29 cellular contexts compared by ENCODE assay signal in the genomic region with DNA sequence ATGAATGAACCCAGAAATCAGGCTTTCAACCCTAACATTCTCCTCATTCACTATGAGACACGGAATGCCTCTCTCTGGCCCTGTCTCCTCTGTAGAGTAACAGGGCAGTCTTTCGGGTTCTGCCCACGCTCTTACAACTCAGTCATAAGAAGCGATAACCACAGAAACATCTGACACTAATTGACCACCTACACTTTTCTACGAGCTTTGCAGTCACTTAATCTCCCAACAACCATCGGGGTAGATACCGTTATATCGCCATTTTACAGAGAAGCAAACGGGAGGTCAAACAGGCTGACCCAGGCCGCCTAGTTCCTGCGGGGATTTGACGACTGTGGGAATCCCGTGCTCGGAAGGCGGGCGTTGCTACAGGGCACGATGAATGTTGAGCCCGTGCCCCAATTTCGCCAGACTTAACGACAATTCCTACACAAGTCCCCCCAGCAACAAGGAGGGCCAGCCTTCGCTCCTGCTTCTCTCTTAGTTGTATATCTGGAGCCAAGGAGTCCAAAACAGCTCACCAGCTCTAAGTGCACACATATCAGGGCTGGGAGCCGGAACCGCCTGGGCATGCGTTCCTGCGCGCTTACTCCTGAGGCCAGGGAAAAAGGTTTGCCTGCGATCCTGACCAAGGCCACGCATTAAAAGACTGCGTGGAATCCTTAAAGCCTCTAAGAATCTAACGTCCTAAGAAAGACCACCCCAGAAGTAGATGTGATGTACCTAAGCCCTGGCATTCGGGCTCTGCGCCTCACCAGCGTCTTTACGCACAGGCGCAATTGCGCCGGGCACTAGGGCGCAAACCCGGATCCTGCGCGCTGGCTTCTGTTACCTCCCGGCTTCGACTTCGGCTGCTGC. TPM values are rescaled to one million over a fixed set of nuclear protein-coding genes. Genes with fewer than 3 reads are reported as not detected.
DNase-seq lines count a peak whose midpoint lies in the region; ATAC-seq, FAIRE-seq and TF ChIP-seq lines count a peak whose summit lies in the region.
"Had no signal": no experiment of that assay in that cellular context is flagged by ENCODE, and none has a peak within 500 bp of the region (broad histone marks: within the 10 kb centered on the region; RNA-seq: fewer than 3 reads in every experiment).

No MANE protein-coding gene starts in this region.

- peak; percentile 11 for DNase-seq in DMS79 treated with DMSO at 0.1 percent for 48 hours (lab: John Stamatoyannopoulos, UW)
- DNase-seq in DMS79 (lab: John Stamatoyannopoulos, UW) = no peak
- no peak for DNase-seq in A549 (ENCODE audit: low read depth in 1 of 2, low spot score in 1 of 2)
- peak; percentile 38 for DNase-seq in WTC11 (ENCODE audit: low spot score)
- peak; percentile 4 for DNase-seq in mesenchymal stem cell
- no peak for DNase-seq in thyroid gland
- no peak for DNase-seq in NCI-H345 treated with DMSO at 0.1 percent for 48 hours (lab: John Stamatoyannopoulos, UW; ENCODE audit: unreplicated experiment)
- no peak for DNase-seq in NCI-H1092 treated with DMSO at 0.1 percent for 48 hours (lab: John Stamatoyannopoulos, UW)
- DNase-seq: activated CD4-positive, alpha-beta memory T cell treated with anti-CD3 and anti-CD28 coated beads for 36 hours; activated T-cell treated with anti-CD3 and anti-CD28 coated beads, Interleukin-2, amount 50 U/mL, for 24 hours; amygdala; CD8-positive, alpha-beta memory T cell; DND-41; midbrain; NCI-H1048; NCI-H2081 had no signal

- H3K4me3 Mint-ChIP-seq in WTC11 = peak overlapping the region; percentile 2
- H3K4me3 Mint-ChIP-seq: activated CD4-positive, alpha-beta memory T cell treated with anti-CD3 and anti-CD28 coated beads for 36 hours; activated T-cell treated with anti-CD3 and anti-CD28 coated beads, Interleukin-2, amount 50 U/mL, for 24 hours; CD8-positive, alpha-beta memory T cell; dendritic cell treated with granulocyte-macrophage colony-stimulating factor and Interleukin-4, amounts not matched to agents 40 ng/mL and 50 ng/mL, for 4 days; natural killer cell treated with Interleukin-12 subunit alpha and Interleukin-12 subunit beta and Interleukin-15 and Interleukin-18, amount 100 ng/mL, for 72 hours had no signal

- H2BK120ac ChIP-seq in mesenchymal stem cell (ENCODE audit: low read depth, low read length) = no peak overlapping the region

- H2BK5ac ChIP-seq in mesenchymal stem cell (ENCODE audit: low read depth, low read length, poor library complexity, severe bottlenecking) = no peak overlapping the region

- no peak for TF ChIP-seq EP300 in A549 (IDR thresholded peaks at IDR 0.05)

- H3K9ac ChIP-seq in mesenchymal stem cell (ENCODE audit: low read length) = no peak overlapping the region
- H3K9ac ChIP-seq: parathyroid adenoma had no signal

- no peaks in the 10 kb centered on the region for H3K36me3 Mint-ChIP-seq in WTC11
- H3K36me3 Mint-ChIP-seq: activated CD4-positive, alpha-beta memory T cell treated with anti-CD3 and anti-CD28 coated beads for 36 hours; CD8-positive, alpha-beta memory T cell; natural killer cell treated with Interleukin-12 subunit alpha and Interleukin-12 subunit beta and Interleukin-15 and Interleukin-18, amount 100 ng/mL, for 72 hours had no signal

- CTCF ChIA-PET in A549 (lab: Yijun Ruan, JAX) = interaction anchor here (0.6 to 1.5 kb wide), 2 partner anchors 32 to 245 kb away, joined by 4 read pairs; no protein-coding TSS in a partner anchor
- CTCF ChIA-PET in WTC11 (lab: Charles Lee) = interaction anchor here (1.2 kb wide), 2 partner anchors 64 to 430 kb away, joined by 3 read pairs; no protein-coding TSS in a partner anchor

- H3K23ac ChIP-seq in mesenchymal stem cell (ENCODE audit: low read length in 2 of 2) = no peak overlapping the region

- peaks cover 92 to 99% of the 10 kb centered on the region in 2 experiments for H3K27me3 ChIP-seq in mesenchymal stem cell (ENCODE audit: control insufficient read depth in 1 of 2, insufficient read depth in 1 of 2, low read length in 2 of 2)
- peaks cover 67% of the 10 kb centered on the region for H3K27me3 ChIP-seq in thyroid gland

- H3K4me1 ChIP-seq in A549 (no peaks in the 10 kb centered on the region), mesenchymal stem cell (ENCODE audit: control insufficient read depth, insufficient read depth, low read depth, low read length) (peaks cover 8% of the 10 kb centered on the region), thyroid gland (peaks cover 5 to 16% of the 10 kb centered on the region in 2 donors)
- H3K4me1 ChIP-seq: left lung, parathyroid adenoma had no signal

- H3K4ac ChIP-seq in mesenchymal stem cell (ENCODE audit: low read depth in 1 of 2, low read length in 2 of 2) = no peak overlapping the region

- TF ChIP-seq RAD21 in A549 (conservative IDR thresholded peaks at IDR 0.05 in 1 of 2, IDR thresholded peaks at IDR 0.05 in 1 of 2) = no peak

- ATAC-seq in A549 (no peak), WTC11 (no peak)
- ATAC-seq: left lung; natural killer cell treated with Interleukin-12 subunit alpha and Interleukin-12 subunit beta and Interleukin-15 and Interleukin-18, amount 100 ng/mL, for 72 hours; SK-N-SH treated with all-trans-retinoic acid at 6 μM for 48 hours had no signal

- TF ChIP-seq CTCF in A549 (IDR thresholded peaks at IDR 0.05) (no peak), WTC11 (IDR thresholded peaks at IDR 0.05) (no peak), thyroid gland (IDR thresholded peaks at IDR 0.05) (no peak)

- no peak overlapping the region for H2AK5ac ChIP-seq in mesenchymal stem cell (ENCODE audit: low read length, severe bottlenecking)

- no peaks in the 10 kb centered on the region for H3K79me1 ChIP-seq in mesenchymal stem cell (replicated peaks; ENCODE audit: low read length, poor library complexity, severe bottlenecking)

- no peaks in the 10 kb centered on the region for H3K9me3 Mint-ChIP-seq in WTC11
- H3K9me3 Mint-ChIP-seq: activated CD4-positive, alpha-beta memory T cell treated with anti-CD3 and anti-CD28 coated beads for 36 hours; activated T-cell treated with anti-CD3 and anti-CD28 coated beads, Interleukin-2, amount 50 U/mL, for 24 hours; dendritic cell treated with granulocyte-macrophage colony-stimulating factor and Interleukin-4, amounts not matched to agents 40 ng/mL and 50 ng/mL, for 4 days; natural killer cell treated with Interleukin-12 subunit alpha and Interleukin-12 subunit beta and Interleukin-15 and Interleukin-18, amount 100 ng/mL, for 72 hours had no signal

- H3K27ac ChIP-seq in A549 (no peak overlapping the region), mesenchymal stem cell (ENCODE audit: low read length, poor library complexity, severe bottlenecking) (no peak overlapping the region), thyroid gland (no peak overlapping the region)
- H3K27ac ChIP-seq: 22Rv1, left lung, parathyroid adenoma, suprapubic skin had no signal

- H2BK12ac ChIP-seq in mesenchymal stem cell (ENCODE audit: low read length in 2 of 2) = no peak overlapping the region

- H3K4me3 ChIP-seq in A549 = no peak overlapping the region
- no peak overlapping the region for H3K4me3 ChIP-seq in mesenchymal stem cell (ENCODE audit: insufficient read depth in 1 of 2, low read depth in 1 of 2, low read length in 2 of 2)
- H3K4me3 ChIP-seq in thyroid gland (replicated peaks in 1 of 3) = no peak overlapping the region
- H3K4me3 ChIP-seq: left lung, suprapubic skin had no signal

- H3K4me2 ChIP-seq in A549 (no peak overlapping the region), mesenchymal stem cell (ENCODE audit: low read length, poor library complexity, severe bottlenecking) (no peak overlapping the region)

- H2BK15ac ChIP-seq in mesenchymal stem cell (ENCODE audit: low read depth, poor library complexity, severe bottlenecking) = no peak overlapping the region

- no peak overlapping the region for H4K91ac ChIP-seq in mesenchymal stem cell (ENCODE audit: low read length)

- no peak for FAIRE-seq in A549 (lab: Jason Lieb, UNC)
- FAIRE-seq: endothelial cell of umbilical vein, GM12892, RCC 7860 had no signal

- H3K18ac ChIP-seq in mesenchymal stem cell (ENCODE audit: low read depth in 1 of 2, low read length in 2 of 2) = no peak overlapping the region

- POLR2A ChIA-PET in A549 (lab: Yijun Ruan, JAX) (no interaction called here), WTC11 (lab: Charles Lee) (interaction anchor here (0.6 kb wide), 1 partner anchor 326 kb away, joined by 4 read pairs; no protein-coding TSS in a partner anchor)

- WGBS in A549 (ENCODE audit: missing lambda C conversion rate) = 55% methylated on average over 44 of the region's 44 CpGs
- 6% methylated on average over 44 of the region's 44 CpGs for WGBS in mesenchymal stem cell
- WGBS in thyroid gland, 2 donors = 7 to 11% methylated on average over 26 to 37 of the region's 44 CpGs

- no peaks in the 10 kb centered on the region for H3K9me3 ChIP-seq in A549
- H3K9me3 ChIP-seq in mesenchymal stem cell (ENCODE audit: control insufficient read depth, low read length) = no peaks in the 10 kb centered on the region
- H3K9me3 ChIP-seq in thyroid gland = no peaks in the 10 kb centered on the region
- H3K9me3 ChIP-seq: heart left ventricle, left lung, suprapubic skin had no signal

- peaks cover 100% of the 10 kb centered on the region for H3K27me3 Mint-ChIP-seq in WTC11 (ENCODE audit: low read depth)

- H3K36me3 ChIP-seq in mesenchymal stem cell (ENCODE audit: control insufficient read depth in 1 of 2, insufficient read depth in 2 of 2, low read depth in 1 of 2, low read length in 2 of 2) = no peaks in the 10 kb centered on the region
- no peaks in the 10 kb centered on the region for H3K36me3 ChIP-seq in thyroid gland
- H3K36me3 ChIP-seq: heart left ventricle, left lung, suprapubic skin had no signal

- intact Hi-C loops in thyroid gland (cut with DNase I) = no loop called here

- no peak overlapping the region for H3K14ac ChIP-seq in mesenchymal stem cell (ENCODE audit: low read length in 2 of 2)

- no peak overlapping the region for H3K27ac Mint-ChIP-seq in WTC11
- H3K27ac Mint-ChIP-seq: activated CD4-positive, alpha-beta memory T cell treated with anti-CD3 and anti-CD28 coated beads for 36 hours; activated T-cell treated with anti-CD3 and anti-CD28 coated beads, Interleukin-2, amount 50 U/mL, for 24 hours; CD8-positive, alpha-beta memory T cell; dendritic cell treated with granulocyte-macrophage colony-stimulating factor and Interleukin-4, amounts not matched to agents 40 ng/mL and 50 ng/mL, for 4 days; natural killer cell treated with Interleukin-12 subunit alpha and Interleukin-12 subunit beta and Interleukin-15 and Interleukin-18, amount 100 ng/mL, for 72 hours had no signal

- TF ChIP-seq POLR2A in A549 (IDR thresholded peaks at IDR 0.05; ENCODE audit: low read length) = no peak
- no peak for TF ChIP-seq POLR2A in thyroid gland (IDR thresholded peaks at IDR 0.05)

- peaks cover 55% of the 10 kb centered on the region for H3K4me1 Mint-ChIP-seq in WTC11
- H3K4me1 Mint-ChIP-seq: CD8-positive, alpha-beta memory T cell had no signal

- H4K8ac ChIP-seq in mesenchymal stem cell (ENCODE audit: low read length) = no peak overlapping the region

- H2AFZ ChIP-seq in mesenchymal stem cell (ENCODE audit: low read depth, low read length) = no peak overlapping the region
- H2AFZ ChIP-seq: parathyroid adenoma had no signal

RNA-seq across cellular contexts. Expression of a gene that starts 38.7 kb away (rescaled TPM):
- polyA plus RNA-seq in A549 (2011; rRNA removed) (not detected in 2 replicates), A549 (2017; fragmentation: RNase III; extraction: RNeasy Plus Mini Kit Qiagen cat#74134 plus additional on column Dnase treatment) (not detected in 3 replicates)
- not detected in 2 replicates for polyA plus RNA-seq in A549 (2012; cell fraction: cytosol; rRNA removed)
- not detected in 2 replicates for polyA plus RNA-seq in A549 (2012; cell fraction: nucleus; rRNA removed)
- polyA minus RNA-seq in A549 (2011; rRNA and poly(A)+ RNA removed) = not detected in 2 replicates
- total RNA-seq in WTC11 (2021) (0.21 to 0.33 TPM (median 0.21 TPM) in 3 replicates), thyroid gland (1 to 10 TPM in 2 of 4 donors, under 1 TPM in 2; 0.27 to 2.3 (median 1.0) TPM)
- polyA plus RNA-seq in mesenchymal stem cell (2013, experiment 1 of 2) = not detected
- polyA plus RNA-seq in mesenchymal stem cell (2013, experiment 2 of 2) = not detected
- total RNA-seq: activated CD4-positive, alpha-beta memory T cell treated with anti-CD3 and anti-CD28 coated beads for 36 hours; CD8-positive, alpha-beta memory T cell; endothelial cell of umbilical vein; natural killer cell treated with Interleukin-12 subunit alpha and Interleukin-12 subunit beta and Interleukin-15 and Interleukin-18, amount 100 ng/mL, for 72 hours; NCI-H460; T-helper 2 cell treated with Interferon-gamma antibody and Interleukin-4, amounts not matched to agents 100 ng/mL and 5 ng/mL, for 36 hours had no signal
- polyA plus RNA-seq: CD8-positive, alpha-beta memory T cell; endothelial cell of umbilical vein had no signal

Comparison
In these comparisons a context has a peak if more than half of its experiments do, and no peak if none do; other contexts are left out.
1. DNase-seq: peak in DMS79 treated with DMSO at 0.1 percent for 48 hours (single experiment), WTC11 (single experiment) and mesenchymal stem cell (single experiment); none in DMS79 (single experiment), A549 (0 of 2), thyroid gland (0 of 2), NCI-H345 treated with DMSO at 0.1 percent for 48 hours (single experiment) and NCI-H1092 treated with DMSO at 0.1 percent for 48 hours (single experiment).